ENCODE assay signal across 26 cellular contexts in genomic region chr3:147688868-147689267, GRCh38.
DNase-seq lines count a peak whose midpoint lies in the region; ATAC-seq and TF ChIP-seq lines count a peak whose summit lies in the region.
"Had no signal": no experiment of that assay in that cellular context is flagged by ENCODE, and none has a peak within 500 bp of the region (broad histone marks: within the 10 kb centered on the region; RNA-seq: fewer than 3 reads in every experiment).

No MANE protein-coding gene starts in this region.

- peak; percentile 47 for DNase-seq in DMS53 (lab: John Stamatoyannopoulos, UW)
- no peak for DNase-seq in endodermal cell
- no peak for DNase-seq in activated CD8-positive, alpha-beta T cell treated with anti-CD3 and anti-CD28 coated beads for 36 hours
- DNase-seq in left colon = no peak
- no peak for DNase-seq in activated naive CD8-positive, alpha-beta T cell treated with anti-CD3 and anti-CD28 coated beads for 36 hours
- DNase-seq: C1 segment of cervical spinal cord; Caco-2; CD8-positive, alpha-beta T cell; DMS79 treated with DMSO at 0.1 percent for 48 hours; H7; HFFc6; Karpas-422; MV-4-11; NCI-H1105; NCI-H1436 treated with DMSO at 0.1 percent for 48 hours; NCI-H187 treated with DMSO at 0.1 percent for 48 hours; NCI-H446; NK-92 treated with Interleukin-12 subunit alpha and Interleukin-12 subunit beta, amount 100 ng/mL, for 24 hours; PC-9; Right ventricle myocardium superior; RPMI8226; T-cell had no signal

- H3K27me3 ChIP-seq in Loucy (ENCODE audit: insufficient read depth, low read length, poor library complexity, severe bottlenecking) (no peaks in the 10 kb centered on the region), endodermal cell (ENCODE audit: control insufficient read depth, insufficient read depth, low read length, poor library complexity, severe bottlenecking) (no peaks in the 10 kb centered on the region)
- H3K27me3 ChIP-seq: SJSA1 had no signal

- no peak for ATAC-seq in activated CD8-positive, alpha-beta T cell treated with anti-CD3 and anti-CD28 coated beads for 36 hours
- ATAC-seq in left colon = no peak
- ATAC-seq: CD8-positive, alpha-beta T cell; HepG2; T-cell had no signal

- POLR2A ChIA-PET in activated CD8-positive, alpha-beta T cell treated with anti-CD3 and anti-CD28 coated beads for 36 hours (lab: Charles Lee) = no interaction called here

- WGBS in endodermal cell (ENCODE audit: insufficient coverage in 1 of 2, insufficient read length in 1 of 2), 2 experiments = 96% methylated on average over 1 of the region's 1 CpG; no CpG with 5 or more reads in 1 of the 2 experiments

- H3K79me2 ChIP-seq in Loucy (ENCODE audit: insufficient read depth, low read length) = no peaks in the 10 kb centered on the region

- no peak overlapping the region for H3K4me3 ChIP-seq in Loucy (ENCODE audit: low read length, poor library complexity, severe bottlenecking)
- H3K4me3 ChIP-seq in endodermal cell (ENCODE audit: low read length) = no peak overlapping the region
- H3K4me3 ChIP-seq: PC-9, SJSA1 had no signal

- no peaks in the 10 kb centered on the region for H3K36me3 Mint-ChIP-seq in endodermal cell (ENCODE audit: low read depth)
- no peaks in the 10 kb centered on the region for H3K36me3 Mint-ChIP-seq in activated CD8-positive, alpha-beta T cell treated with anti-CD3 and anti-CD28 coated beads for 36 hours (ENCODE audit: low read depth)
- H3K36me3 Mint-ChIP-seq in activated naive CD8-positive, alpha-beta T cell treated with anti-CD3 and anti-CD28 coated beads for 36 hours = no peaks in the 10 kb centered on the region
- H3K36me3 Mint-ChIP-seq: CD8-positive, alpha-beta T cell; T-cell had no signal

- H3K27me3 Mint-ChIP-seq in endodermal cell (ENCODE audit: insufficient read depth) = no peaks in the 10 kb centered on the region
- H3K27me3 Mint-ChIP-seq in activated CD8-positive, alpha-beta T cell treated with anti-CD3 and anti-CD28 coated beads for 36 hours = no peaks in the 10 kb centered on the region
- H3K27me3 Mint-ChIP-seq in activated naive CD8-positive, alpha-beta T cell treated with anti-CD3 and anti-CD28 coated beads for 36 hours = no peaks in the 10 kb centered on the region
- H3K27me3 Mint-ChIP-seq: T-cell had no signal

- 0 out of 2 replicates have a peak, but pooled peaks have one; percentile 5 for TF ChIP-seq CTCF in 22Rv1 (IDR thresholded peaks at IDR 0.05)
- peak; percentile 40; the same call in 1 of the 2 replicates for TF ChIP-seq CTCF in Loucy (conservative IDR thresholded peaks at IDR 0.05; ENCODE audit: low read length)
- TF ChIP-seq CTCF in endodermal cell (conservative IDR thresholded peaks at IDR 0.05) = peak; percentile 44
- no peak for TF ChIP-seq CTCF in activated CD8-positive, alpha-beta T cell treated with anti-CD3 and anti-CD28 coated beads for 36 hours (IDR thresholded peaks at IDR 0.05)

- no peaks in the 10 kb centered on the region for H4K20me1 ChIP-seq in Loucy (ENCODE audit: insufficient read depth, low read length, poor library complexity, severe bottlenecking)

- H3K4me3 Mint-ChIP-seq in endodermal cell = no peak overlapping the region
- H3K4me3 Mint-ChIP-seq in activated CD8-positive, alpha-beta T cell treated with anti-CD3 and anti-CD28 coated beads for 36 hours = no peak overlapping the region
- no peak overlapping the region for H3K4me3 Mint-ChIP-seq in activated naive CD8-positive, alpha-beta T cell treated with anti-CD3 and anti-CD28 coated beads for 36 hours
- H3K4me3 Mint-ChIP-seq: CD8-positive, alpha-beta T cell; HFFc6; T-cell had no signal

- H3K27ac ChIP-seq in 22Rv1 (no peak overlapping the region), endodermal cell (ENCODE audit: low read depth, low read length) (no peak overlapping the region)
- H3K27ac ChIP-seq: PC-9, SJSA1 had no signal

- no peak overlapping the region for H3K9ac ChIP-seq in Loucy (ENCODE audit: low read depth, low read length, poor library complexity, severe bottlenecking)
- H3K9ac ChIP-seq in endodermal cell (ENCODE audit: extremely low read depth, low read length, poor library complexity, severe bottlenecking) = no peak overlapping the region

- intact Hi-C loops in activated CD8-positive, alpha-beta T cell treated with anti-CD3 and anti-CD28 coated beads for 36 hours (cut with micrococcal nuclease) = no loop called here
- intact Hi-C loops in left colon (cut with DNase I, micrococcal nuclease) = no loop called here

- no peak overlapping the region for H3K27ac Mint-ChIP-seq in endodermal cell
- H3K27ac Mint-ChIP-seq in activated CD8-positive, alpha-beta T cell treated with anti-CD3 and anti-CD28 coated beads for 36 hours = no peak overlapping the region
- H3K27ac Mint-ChIP-seq in activated naive CD8-positive, alpha-beta T cell treated with anti-CD3 and anti-CD28 coated beads for 36 hours = no peak overlapping the region
- H3K27ac Mint-ChIP-seq: CD8-positive, alpha-beta T cell; HFFc6; T-cell had no signal

- CTCF ChIA-PET in activated CD8-positive, alpha-beta T cell treated with anti-CD3 and anti-CD28 coated beads for 36 hours (lab: Charles Lee) = no interaction called here

- H2AFZ ChIP-seq in Loucy (ENCODE audit: low read length) = no peak overlapping the region; the same call in 1 of the 2 replicates
- H2AFZ ChIP-seq: PC-9 had no signal

- H3K9me3 ChIP-seq in Loucy (ENCODE audit: insufficient read depth, low read depth, low read length) (no peaks in the 10 kb centered on the region), endodermal cell (ENCODE audit: control insufficient read depth, low read length) (no peaks in the 10 kb centered on the region)
- H3K9me3 ChIP-seq: Caco-2, SJSA1 had no signal

- H3K9me2 ChIP-seq in Loucy (replicated peaks; ENCODE audit: low read depth, low read length) = no peaks in the 10 kb centered on the region

- no peaks in the 10 kb centered on the region for H3F3A ChIP-seq in Loucy (ENCODE audit: low read depth)

- H3K4me2 ChIP-seq in Loucy (ENCODE audit: low read depth, low read length, poor library complexity, severe bottlenecking) = no peak overlapping the region
- H3K4me2 ChIP-seq: PC-9 had no signal

- H3K4me1 ChIP-seq in Loucy (ENCODE audit: insufficient read depth, low read length, poor library complexity, severe bottlenecking) (peaks cover 16% of the 10 kb centered on the region), endodermal cell (ENCODE audit: control insufficient read depth, insufficient read depth, low read length) (no peaks in the 10 kb centered on the region)
- H3K4me1 ChIP-seq: Caco-2, SJSA1 had no signal

- H3K36me3 ChIP-seq in Loucy (ENCODE audit: insufficient read depth, low read length) (no peaks in the 10 kb centered on the region), endodermal cell (ENCODE audit: control insufficient read depth, insufficient read depth, low read length) (no peaks in the 10 kb centered on the region)
- H3K36me3 ChIP-seq: SJSA1 had no signal

- H3K9me3 Mint-ChIP-seq in endodermal cell = peaks cover 2% of the 10 kb centered on the region
- H3K9me3 Mint-ChIP-seq in activated CD8-positive, alpha-beta T cell treated with anti-CD3 and anti-CD28 coated beads for 36 hours = no peaks in the 10 kb centered on the region
- peaks cover 8% of the 10 kb centered on the region for H3K9me3 Mint-ChIP-seq in activated naive CD8-positive, alpha-beta T cell treated with anti-CD3 and anti-CD28 coated beads for 36 hours

- no peaks in the 10 kb centered on the region for H3K4me1 Mint-ChIP-seq in endodermal cell
- no peaks in the 10 kb centered on the region for H3K4me1 Mint-ChIP-seq in activated CD8-positive, alpha-beta T cell treated with anti-CD3 and anti-CD28 coated beads for 36 hours (ENCODE audit: low read depth)
- H3K4me1 Mint-ChIP-seq in activated naive CD8-positive, alpha-beta T cell treated with anti-CD3 and anti-CD28 coated beads for 36 hours = no peaks in the 10 kb centered on the region
- H3K4me1 Mint-ChIP-seq: T-cell had no signal
